22 cellular contexts compared by ENCODE assay signal in genomic region chr2:42893047-42893758, GRCh38.
"Had no signal": no experiment of that assay in that cellular context is flagged by ENCODE, and none has a peak within 500 bp of the region (broad histone marks: within the 10 kb centered on the region; RNA-seq: fewer than 3 reads in every experiment).

No MANE protein-coding gene starts in this region.

- H3K79me2 ChIP-seq: hepatocyte had no signal

- H3K36me3 ChIP-seq: gastrocnemius medialis, heart left ventricle, left lung, ovary, suprapubic skin, transverse colon had no signal

- H3K4me2 ChIP-seq: hepatocyte, smooth muscle cell had no signal

- H3K4me3 ChIP-seq: gastrocnemius medialis, heart left ventricle, hepatocyte, left lung, ovary, smooth muscle cell, suprapubic skin, transverse colon had no signal

- DNase-seq: cortex of kidney; effector memory CD8-positive, alpha-beta T cell; gastrocnemius medialis; heart left ventricle; kidney; left lung; naive thymus-derived CD8-positive, alpha-beta T cell; nephron progenitor cell; occipital lobe; ovary; retina; stimulated activated CD4-positive, alpha-beta T cell treated with anti-CD3 and anti-CD28 coated beads, Interleukin-12 subunit alpha, Interleukin-12 subunit beta, amount 100 ng/mL, for 4 hours; stimulated activated CD4-positive, alpha-beta T cell treated with anti-CD3 and anti-CD28 coated beads, Interleukin-1b, Interleukin-23, amount 100 ng/mL, for 48 hours; stimulated activated CD4-positive, alpha-beta T cell treated with anti-CD3 and anti-CD28 coated beads, Interleukin-4, amount 100 ng/mL, for 1 hour; stimulated activated CD8-positive, alpha-beta memory T cell treated with anti-CD3 and anti-CD28 coated beads, Interleukin-4, amount 100 ng/mL, for 48 hours; stimulated activated naive CD4-positive, alpha-beta T cell; stimulated activated naive CD8-positive, alpha-beta T cell treated with anti-CD3 and anti-CD28 coated beads, Interleukin-15, amount 100 ng/mL, for 72 hours; transverse colon had no signal

- H2AFZ ChIP-seq: hepatocyte had no signal

- H3K27ac ChIP-seq: gastrocnemius medialis, heart left ventricle, hepatocyte, left lung, ovary, suprapubic skin, transverse colon had no signal

- H3K9me3 ChIP-seq: gastrocnemius medialis, ovary, suprapubic skin, transverse colon had no signal

- H3K4me3 Mint-ChIP-seq: effector memory CD8-positive, alpha-beta T cell; naive thymus-derived CD8-positive, alpha-beta T cell; nephron progenitor cell; stimulated activated naive CD8-positive, alpha-beta T cell treated with anti-CD3 and anti-CD28 coated beads, Interleukin-15, amount 100 ng/mL, for 72 hours had no signal

- H3K27me3 ChIP-seq: gastrocnemius medialis, heart left ventricle, hepatocyte, left lung, ovary, suprapubic skin, transverse colon had no signal

- H3K27ac Mint-ChIP-seq: effector memory CD8-positive, alpha-beta T cell; naive thymus-derived CD8-positive, alpha-beta T cell; nephron progenitor cell; stimulated activated naive CD8-positive, alpha-beta T cell treated with anti-CD3 and anti-CD28 coated beads, Interleukin-15, amount 100 ng/mL, for 72 hours had no signal

- H3K9me3 Mint-ChIP-seq: effector memory CD8-positive, alpha-beta T cell; stimulated activated naive CD8-positive, alpha-beta T cell treated with anti-CD3 and anti-CD28 coated beads, Interleukin-15, amount 100 ng/mL, for 72 hours had no signal

- H3K4me1 Mint-ChIP-seq: naive thymus-derived CD8-positive, alpha-beta T cell; stimulated activated naive CD8-positive, alpha-beta T cell treated with anti-CD3 and anti-CD28 coated beads, Interleukin-15, amount 100 ng/mL, for 72 hours had no signal

- H3K4me1 ChIP-seq: left lung, transverse colon had no signal

- H3K27me3 Mint-ChIP-seq: stimulated activated naive CD8-positive, alpha-beta T cell treated with anti-CD3 and anti-CD28 coated beads, Interleukin-15, amount 100 ng/mL, for 72 hours had no signal

- ATAC-seq: effector memory CD8-positive, alpha-beta T cell; gastrocnemius medialis; heart left ventricle; left lung; naive thymus-derived CD8-positive, alpha-beta T cell; sciatic nerve; stimulated activated naive CD8-positive, alpha-beta T cell treated with anti-CD3 and anti-CD28 coated beads, Interleukin-15, amount 100 ng/mL, for 72 hours had no signal
